ENCODE assay signal across 17 cellular contexts in the genomic region with DNA sequence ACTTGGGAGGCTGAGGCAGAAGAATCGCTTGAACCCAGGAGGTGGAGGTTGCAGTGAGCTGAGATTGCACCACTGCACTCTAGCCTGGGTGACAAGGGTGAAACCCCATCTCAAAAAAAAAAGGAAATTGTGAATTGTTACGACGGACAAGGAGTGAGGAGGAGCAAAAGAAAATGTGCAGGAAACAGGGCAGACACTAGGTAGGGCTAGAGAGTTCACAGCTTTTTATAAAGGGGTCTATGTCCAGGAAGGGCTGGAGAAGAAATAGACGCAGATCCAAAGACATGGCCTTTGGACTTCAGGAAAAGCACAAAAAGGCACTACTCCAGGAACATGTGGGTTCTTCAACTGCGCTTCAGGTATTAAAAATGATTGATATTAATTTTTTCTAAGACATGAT. TPM values are rescaled to one million over a fixed set of nuclear protein-coding genes. Genes with fewer than 3 reads are reported as not detected.
DNase-seq lines count a peak whose midpoint lies in the region; TF ChIP-seq lines count a peak whose summit lies in the region.
"Had no signal": no experiment of that assay in that cellular context is flagged by ENCODE, and none has a peak within 500 bp of the region (broad histone marks: within the 10 kb centered on the region; RNA-seq: fewer than 3 reads in every experiment).

No MANE protein-coding gene starts in this region.

- TF ChIP-seq CTCF in BE2C (IDR thresholded peaks at IDR 0.05; ENCODE audit: low read depth, low read length) (peak; percentile 20), WI38 (IDR thresholded peaks at IDR 0.05; ENCODE audit: low read depth, low read length) (0 out of 2 replicates have a peak, but pooled peaks have one; percentile 3), fibroblast of villous mesenchyme (IDR thresholded peaks at IDR 0.05; ENCODE audit: insufficient read depth, low read depth, low read length) (peak; percentile 11), progenitor cell of endocrine pancreas (IDR thresholded peaks at IDR 0.05; ENCODE audit: unreplicated experiment) (no peak)

- no peak overlapping the region for H3K27ac Mint-ChIP-seq in progenitor cell of endocrine pancreas

- no peak for DNase-seq in BE2C
- DNase-seq in H7 = peak; percentile 24
- DNase-seq in fibroblast of villous mesenchyme (ENCODE audit: low read depth) = no peak
- DNase-seq in SHP77 (lab: John Stamatoyannopoulos, UW) = no peak
- DNase-seq in progenitor cell of endocrine pancreas (ENCODE audit: low spot score, unreplicated experiment) = no peak
- no peak for DNase-seq in KBM-7
- DNase-seq: ACHN; CD4-positive, alpha-beta memory T cell; DND-41; GDM1; MM.1S; NCI-H1417; NCI-H2029; NCI-H2171 treated with DMSO at 0.1 percent for 48 hours; NCI-H510A; NCI-H82 had no signal

- no peak overlapping the region for H3K4me3 Mint-ChIP-seq in progenitor cell of endocrine pancreas (ENCODE audit: low read depth)
- H3K4me3 Mint-ChIP-seq: CD4-positive, alpha-beta memory T cell had no signal

- no peaks in the 10 kb centered on the region for H3K27me3 ChIP-seq in BE2C
- no peaks in the 10 kb centered on the region for H3K27me3 ChIP-seq in H7 (ENCODE audit: control insufficient read depth, insufficient read depth, low read length)

- H3K4me3 ChIP-seq in BE2C (ENCODE audit: low read depth, low read length) = no peak overlapping the region
- no peak overlapping the region for H3K4me3 ChIP-seq in H7 (ENCODE audit: insufficient read depth, low read depth, low read length)
- no peak overlapping the region for H3K4me3 ChIP-seq in WI38 (ENCODE audit: low read depth, low read length)
- no peak overlapping the region for H3K4me3 ChIP-seq in fibroblast of villous mesenchyme (ENCODE audit: low read depth, low read length)

- in situ Hi-C loops in KBM-7 (cut with MboI; ENCODE audit: low pct_unique_long_range_greater_than_20kb, low sequenced_read_pairs) = no loop called here

- peaks cover 31% of the 10 kb centered on the region for H3K36me3 ChIP-seq in BE2C
- peaks cover 5% of the 10 kb centered on the region for H3K36me3 ChIP-seq in H7 (replicated peaks; ENCODE audit: control insufficient read depth, insufficient read depth, low read length)

- peaks cover 28% of the 10 kb centered on the region for H3K36me3 Mint-ChIP-seq in progenitor cell of endocrine pancreas (ENCODE audit: insufficient read depth)

- H3K9me3 ChIP-seq in BE2C = no peaks in the 10 kb centered on the region; the same call in 1 of the 2 replicates

- H3K9me3 Mint-ChIP-seq in progenitor cell of endocrine pancreas (ENCODE audit: low read depth) = no peaks in the 10 kb centered on the region
- H3K9me3 Mint-ChIP-seq: CD4-positive, alpha-beta memory T cell had no signal

- no peaks in the 10 kb centered on the region for H3K4me1 Mint-ChIP-seq in progenitor cell of endocrine pancreas (ENCODE audit: low read depth)

- no peaks in the 10 kb centered on the region for H3K27me3 Mint-ChIP-seq in progenitor cell of endocrine pancreas
- H3K27me3 Mint-ChIP-seq: CD4-positive, alpha-beta memory T cell had no signal

- H3K4me1 ChIP-seq in BE2C = no peaks in the 10 kb centered on the region

RNA-seq across cellular contexts. Expression of a gene that starts 34.4 kb away (rescaled TPM):
- polyA plus RNA-seq in BE2C (2012; ENCODE audit: insufficient read depth, insufficient read length, low read depth) = 2.5 TPM
- 9.6 and 11.7 TPM in 2 replicates for total RNA-seq in H7 (2014; rRNA removed; shearing (Covaris generic))
- total RNA-seq in fibroblast of villous mesenchyme (14.5 and 14.7 TPM in 2 replicates), progenitor cell of endocrine pancreas (14.9 and 15.0 TPM in 2 replicates)
